In genomic region chr6:22205266-22205665, GRCh38 we compare ENCODE assay signal across 8 cellular contexts.
"Had no signal": no experiment of that assay in that cellular context is flagged by ENCODE, and none has a peak within 500 bp of the region (broad histone marks: within the 10 kb centered on the region; RNA-seq: fewer than 3 reads in every experiment).

No MANE protein-coding gene starts in this region.

- DNase-seq: GDM1, GF-D8 had no signal

- FAIRE-seq: G401.6, GM12878, GM12891, GM12892, GM18507, GM19239 had no signal

- H3K4me3 ChIP-seq: GM12878 had no signal

- ATAC-seq: GM12878 had no signal
